23 cellular contexts compared by ENCODE assay signal in genomic region chr11:89744158-89744557, GRCh38. TPM values are rescaled to one million over a fixed set of nuclear protein-coding genes. Genes with fewer than 3 reads are reported as not detected.
"Had no signal": no experiment of that assay in that cellular context is flagged by ENCODE, and none has a peak within 500 bp of the region (broad histone marks: within the 10 kb centered on the region; RNA-seq: fewer than 3 reads in every experiment).

No MANE protein-coding gene starts in this region.

RNA-seq across cellular contexts. Expression of gene TRIM77, which starts 34.1 kb away (rescaled TPM):
- total RNA-seq: activated CD4-positive, alpha-beta memory T cell treated with anti-CD3 and anti-CD28 coated beads for 36 hours; activated CD4-positive, alpha-beta T cell treated with anti-CD3 and anti-CD28 coated beads for 36 hours; activated CD4-positive, alpha-beta T cell treated with anti-CD3 and anti-CD28 coated beads, Interleukin-2, amount 10 ng/mL, durations not matched to agents 24 days and 14 days; activated CD8-positive, alpha-beta memory T cell treated with anti-CD3 and anti-CD28 coated beads for 36 hours; activated CD8-positive, alpha-beta memory T cell treated with anti-CD3 and anti-CD28 coated beads, Interleukin-2, amount 10 ng/mL, durations not matched to agents 7 days and 5 days; activated CD8-positive, alpha-beta T cell treated with anti-CD3 and anti-CD28 coated beads, Interleukin-2, amount 10 ng/mL, durations not matched to agents 7 days and 5 days; activated naive CD4-positive, alpha-beta T cell treated with anti-CD3 and anti-CD28 coated beads for 36 hours; activated naive CD8-positive, alpha-beta T cell treated with anti-CD3 and anti-CD28 coated beads for 36 hours; activated T-helper 1 cell treated with anti-CD3 and anti-CD28 coated beads, Interleukin-12 subunit alpha, Interleukin-12 subunit beta, Interleukin-2, Interleukin-4 antibody, amounts not matched to agents 30 ng/mL and 10 ng/mL and 1 ng/mL, durations not matched to agents 14 hours and 24 hours and 36 hours; activated T-helper 2 cell treated with anti-CD3 and anti-CD28 coated beads, Interferon-gamma antibody, Interleukin-2, Interleukin-4, amounts not matched to agents 10 μg/mL and 5 μg/mL and 100 μg/mL, durations not matched to agents 14 hours and 24 hours and 36 hours; adrenal gland; aorta; body of pancreas; chondrocyte; dermis blood vessel endothelial cell; endothelial cell of umbilical vein; esophagus squamous epithelium; fibroblast of lung; fibroblast of villous mesenchyme; gastroesophageal sphincter; glomerular endothelial cell; T-helper 17 cell had no signal
- polyA plus RNA-seq: adrenal gland, aorta, endothelial cell of umbilical vein, esophagus, fibroblast of lung had no signal
